Comparison of ENCODE assay signal across 8 cellular contexts in genomic region chr4:186132577-186133277, GRCh38. TPM values are rescaled to one million over a fixed set of nuclear protein-coding genes. Genes with fewer than 3 reads are reported as not detected.
DNase-seq lines count a peak whose midpoint lies in the region; ATAC-seq, FAIRE-seq and TF ChIP-seq lines count a peak whose summit lies in the region.

No MANE protein-coding gene starts in this region.

- no peak overlapping the region for H3K27ac ChIP-seq in HEK293 (ENCODE audit: extremely low read depth, low read depth, low read length)
- H3K27ac ChIP-seq in HepG2 (ENCODE audit: extremely low read length, insufficient read depth, low read length) = no peak overlapping the region

- no peak for TF ChIP-seq RAD21 in HepG2 (CRISPR knock-in tag; IDR thresholded peaks at IDR 0.05)

- FAIRE-seq in D721Med (lab: Jason Lieb, UNC) = no peak
- no peak for FAIRE-seq in HepG2 (lab: Jason Lieb, UNC)

- H3K4me3 ChIP-seq in HEK293 (ENCODE audit: low read depth, low read length) (no peak overlapping the region), HepG2 (replicated peaks in 1 of 3; ENCODE audit: insufficient read depth in 1 of 3, low read depth in 2 of 3, low read length in 3 of 3) (no peak overlapping the region)

- DNase-seq in D721Med (ENCODE audit: insufficient read length, low spot score) = no peak
- no peak for DNase-seq in HepG2 (ENCODE audit: low spot score)
- no peak for DNase-seq in cerebellum (ENCODE audit: low spot score)
- DNase-seq in foreskin melanocyte = no peak
- no peak for DNase-seq in middle frontal gyrus (ENCODE audit: extremely low spot score, low spot score)

- no peak overlapping the region for H2AFZ ChIP-seq in HepG2 (ENCODE audit: low read length)

- H3K4me1 Mint-ChIP-seq in activated T-helper 17 cell treated with anti-CD3 and anti-CD28 coated beads, Interleukin-2, amount 50 U/mL, for 72 hours = no peaks in the 10 kb centered on the region

- in situ Hi-C loops in HepG2 (cut with HindIII; ENCODE audit: extremely low pct_ligation_motif_present, low pct_unique_long_range_greater_than_20kb) = no loop called here

- H4K20me1 ChIP-seq in HepG2 (ENCODE audit: insufficient read depth, low read length) = no peaks in the 10 kb centered on the region

- no peak overlapping the region for H3K27ac Mint-ChIP-seq in activated T-helper 17 cell treated with anti-CD3 and anti-CD28 coated beads, Interleukin-2, amount 50 U/mL, for 72 hours

- no peaks in the 10 kb centered on the region for H3K9me3 ChIP-seq in HEK293 (ENCODE audit: control insufficient read depth, insufficient read depth, low read depth, low read length)
- no peaks in the 10 kb centered on the region for H3K9me3 ChIP-seq in HepG2 (ENCODE audit: low read length)

- peaks cover 10% of the 10 kb centered on the region for H3K27me3 Mint-ChIP-seq in activated T-helper 17 cell treated with anti-CD3 and anti-CD28 coated beads, Interleukin-2, amount 50 U/mL, for 72 hours

- H3K4me1 ChIP-seq in HEK293 (ENCODE audit: control insufficient read depth, insufficient read depth, low read length) = no peaks in the 10 kb centered on the region
- H3K4me1 ChIP-seq in HepG2 (ENCODE audit: insufficient read depth, low read length) = no peaks in the 10 kb centered on the region

- TF ChIP-seq EP300 in HepG2 (IDR thresholded peaks at IDR 0.05; ENCODE audit: low read depth in 2 of 2, low read length in 2 of 2) = no peak
- no peak for TF ChIP-seq EP300 in HepG2 (CRISPR knock-in tag; IDR thresholded peaks at IDR 0.05; ENCODE audit: borderline replicate concordance)

- H3K36me3 Mint-ChIP-seq in activated T-helper 17 cell treated with anti-CD3 and anti-CD28 coated beads, Interleukin-2, amount 50 U/mL, for 72 hours (ENCODE audit: low read depth) = no peaks in the 10 kb centered on the region

- TF ChIP-seq POLR2A in HepG2 (IDR thresholded peaks at IDR 0.05; ENCODE audit: insufficient read depth in 1 of 2, low read depth in 2 of 2, low read length in 2 of 2) = no peak

- H3K9ac ChIP-seq in HepG2 (ENCODE audit: insufficient read depth, low read depth, low read length) = no peak overlapping the region

- CTCF ChIA-PET in HEK293 (lab: Yijun Ruan, JAX) (interaction anchor here (0.6 to 2.1 kb wide), 11 partner anchors 9 to 323 kb away, joined by 3 to 10 read pairs (median 3); partner anchors contain the start of gene TLR3), HepG2 (lab: Yijun Ruan, JAX; ENCODE audit: low intra/inter-chr PET ratio, low total read pairs) (no interaction called here)

- ATAC-seq in activated T-helper 17 cell treated with anti-CD3 and anti-CD28 coated beads, Interleukin-2, amount 50 U/mL, for 72 hours (replicated peaks) = peak; percentile 49
- ATAC-seq in HepG2 (peak; percentile 98), HG02678 (IDR thresholded peaks at IDR 0.05; ENCODE audit: unreplicated experiment) (no peak)

- 6% methylated on average over 4 of the region's 4 CpGs for WGBS in HepG2 (ENCODE audit: low lambda C conversion rate)

- H3K79me2 ChIP-seq in HepG2 (ENCODE audit: insufficient read depth, low read length) = no peaks in the 10 kb centered on the region

- H3K27me3 ChIP-seq in HepG2 (ENCODE audit: control insufficient read depth in 1 of 2, insufficient read depth in 2 of 2, low read length in 2 of 2) = 0 out of 5 replicates have a peak, but pooled peaks cover 0 to 3% of the 10 kb centered on the region in 2 experiments

- POLR2A ChIA-PET in HEK293 (lab: Yijun Ruan, JAX) (no interaction called here), HepG2 (lab: Yijun Ruan, JAX) (no interaction called here)

- H3K9me3 Mint-ChIP-seq in activated T-helper 17 cell treated with anti-CD3 and anti-CD28 coated beads, Interleukin-2, amount 50 U/mL, for 72 hours = no peaks in the 10 kb centered on the region

- no TSS peak for BruUV-seq in HepG2 (replicated peaks; lab: Mats Ljungman, UMichigan)

- H3K4me2 ChIP-seq in HepG2 (ENCODE audit: low read depth, low read length) = no peak overlapping the region

- H3K36me3 ChIP-seq in HEK293 (ENCODE audit: control insufficient read depth in 2 of 2, insufficient read depth in 1 of 2, low read length in 2 of 2) (no peaks in the 10 kb centered on the region), HepG2 (replicated peaks in 1 of 2; ENCODE audit: control insufficient read depth in 1 of 2, insufficient read depth in 2 of 2, low read length in 2 of 2) (no peaks in the 10 kb centered on the region)

- intact Hi-C loops in HepG2 (cut with micrococcal nuclease; ENCODE audit: unreplicated experiment) = loop anchor here (10.0 kb wide), 1 partner anchor 498 kb away; no protein-coding TSS in a partner anchor

- peak; percentile 42 for TF ChIP-seq CTCF in D721Med (IDR thresholded peaks at IDR 0.05; ENCODE audit: insufficient read depth, missing control alignments)
- TF ChIP-seq CTCF in HEK293 (tag by site-specific recombination; IDR thresholded peaks at IDR 0.05) = 0 out of 2 replicates have a peak, but pooled peaks have one; percentile 11
- TF ChIP-seq CTCF in HepG2 (CRISPR knock-in tag; IDR thresholded peaks at IDR 0.05) = peak; percentile 47

- no peak overlapping the region for H3K4me3 Mint-ChIP-seq in activated T-helper 17 cell treated with anti-CD3 and anti-CD28 coated beads, Interleukin-2, amount 50 U/mL, for 72 hours

TF ChIP-seq in HEK293, 187 proteins besides CTCF, POLR2A, EP300 and RAD21 (continues in another document):
- TF ChIP-seq ZNF19 (tag by site-specific recombination; IDR thresholded peaks at IDR 0.05; ENCODE audit: low read depth) = no peak

TF ChIP-seq in HepG2, 621 proteins besides CTCF, POLR2A, EP300 and RAD21:
- TF ChIP-seq TEAD3 (CRISPR knock-in tag; optimal IDR thresholded peaks at IDR 0.05; ENCODE audit: borderline replicate concordance) = peak; percentile 52
- TF ChIP-seq PRMT3 (CRISPR knock-in tag; IDR thresholded peaks at IDR 0.05; ENCODE audit: borderline replicate concordance, low read depth) = no peak
- 0 out of 2 replicates have a peak, but pooled peaks have one; percentile 5 for TF ChIP-seq STAG1 (CRISPR knock-in tag; IDR thresholded peaks at IDR 0.05)

RNA-seq across cellular contexts. Expression of gene FAM149A, which starts 28.2 kb away (rescaled TPM):
- 1 to 10 TPM in 1 of 2 donors, under 1 TPM in 1; 0.28 to 2.4 TPM for total RNA-seq in activated T-helper 17 cell treated with anti-CD3 and anti-CD28 coated beads, Interleukin-2, amount 50 U/mL, for 72 hours
- total RNA-seq in HepG2 (2016; rRNA removed; fragmentation: Illumina TruSeq; extraction: Trizol) (not detected in 2 replicates), cerebellum (13.2 TPM)
- total RNA-seq in HepG2 (2016; cell fraction: cytosol; rRNA removed; fragmentation: Illumina TruSeq; extraction: Trizol; ENCODE audit: low read depth) = not detected in 2 replicates
- total RNA-seq in HepG2 (2016; cell fraction: insoluble cytoplasmic fraction; rRNA removed; fragmentation: Illumina TruSeq; extraction: Trizol) = not detected in 2 replicates
- not detected in 2 replicates for total RNA-seq in HepG2 (2016; cell fraction: membrane; rRNA removed; fragmentation: Illumina TruSeq; extraction: Trizol)
- total RNA-seq in HepG2 (2016; cell fraction: nucleus; rRNA removed; fragmentation: Illumina TruSeq; extraction: Trizol) = not detected in 2 replicates
- polyA plus RNA-seq in HepG2 (2011; rRNA removed) = not detected in 2 replicates
- polyA plus RNA-seq in HepG2 (2011; cell fraction: cytosol; rRNA removed) = 0.07 TPM in 1 of 2 replicates, not detected in the other
- 0.31 TPM in 1 of 2 replicates, not detected in the other for polyA plus RNA-seq in HepG2 (2011; cell fraction: nucleus; rRNA removed)
- polyA plus RNA-seq in HepG2 (2012) = not detected in 2 replicates
- polyA plus RNA-seq in HepG2 (2016; cell fraction: cytosol; fragmentation: Illumina TruSeq; extraction: Trizol; ENCODE audit: low read depth) = not detected in 2 replicates
- polyA plus RNA-seq in HepG2 (2016; cell fraction: insoluble cytoplasmic fraction; fragmentation: Illumina TruSeq; extraction: Trizol; ENCODE audit: low read depth) = not detected in 2 replicates
- not detected in 2 replicates for polyA plus RNA-seq in HepG2 (2016; cell fraction: membrane; fragmentation: Illumina TruSeq; extraction: Trizol; ENCODE audit: low read depth)
- not detected in 2 replicates for polyA plus RNA-seq in HepG2 (2016; cell fraction: nucleus; fragmentation: Illumina TruSeq; extraction: Trizol; ENCODE audit: insufficient read depth, low read depth)
- not detected in 2 replicates for polyA minus RNA-seq in HepG2 (2011; rRNA and poly(A)+ RNA removed; ENCODE audit: low replicate concordance)
- not detected in 2 replicates for polyA minus RNA-seq in HepG2 (2011; cell fraction: cytosol; rRNA and poly(A)+ RNA removed)
- polyA minus RNA-seq in HepG2 (2011; cell fraction: nucleus; rRNA and poly(A)+ RNA removed) = not detected in 2 replicates

RNA-seq across cellular contexts. Expression of gene CYP4V2, which starts 58.6 kb away (rescaled TPM):
- 1 to 10 TPM; 1.9 to 8.2 TPM for total RNA-seq in activated T-helper 17 cell treated with anti-CD3 and anti-CD28 coated beads, Interleukin-2, amount 50 U/mL, for 72 hours
- 2.1 and 7.2 TPM in 2 replicates for total RNA-seq in HepG2 (2016; rRNA removed; fragmentation: Illumina TruSeq; extraction: Trizol)
- total RNA-seq in HepG2 (2016; cell fraction: cytosol; rRNA removed; fragmentation: Illumina TruSeq; extraction: Trizol; ENCODE audit: low read depth) = 1.5 and 2.2 TPM in 2 replicates
- total RNA-seq in HepG2 (2016; cell fraction: insoluble cytoplasmic fraction; rRNA removed; fragmentation: Illumina TruSeq; extraction: Trizol) = 3.0 and 6.9 TPM in 2 replicates
- 2.9 and 3.1 TPM in 2 replicates for total RNA-seq in HepG2 (2016; cell fraction: membrane; rRNA removed; fragmentation: Illumina TruSeq; extraction: Trizol)
- total RNA-seq in HepG2 (2016; cell fraction: nucleus; rRNA removed; fragmentation: Illumina TruSeq; extraction: Trizol) = 14.3 and 14.6 TPM in 2 replicates
- 4.7 and 6.2 TPM in 2 replicates for polyA plus RNA-seq in HepG2 (2011; rRNA removed)
- 2.1 and 3.2 TPM in 2 replicates for polyA plus RNA-seq in HepG2 (2011; cell fraction: cytosol; rRNA removed)
- 16.5 and 24.0 TPM in 2 replicates for polyA plus RNA-seq in HepG2 (2011; cell fraction: nucleus; rRNA removed)
- polyA plus RNA-seq in HepG2 (2012) = 6.6 and 6.7 TPM in 2 replicates
- polyA plus RNA-seq in HepG2 (2016; cell fraction: cytosol; fragmentation: Illumina TruSeq; extraction: Trizol; ENCODE audit: low read depth) = 1.9 and 2.1 TPM in 2 replicates
- polyA plus RNA-seq in HepG2 (2016; cell fraction: insoluble cytoplasmic fraction; fragmentation: Illumina TruSeq; extraction: Trizol; ENCODE audit: low read depth) = 2.6 and 2.9 TPM in 2 replicates
- polyA plus RNA-seq in HepG2 (2016; cell fraction: membrane; fragmentation: Illumina TruSeq; extraction: Trizol; ENCODE audit: low read depth) = 2.3 and 2.6 TPM in 2 replicates
- polyA plus RNA-seq in HepG2 (2016; cell fraction: nucleus; fragmentation: Illumina TruSeq; extraction: Trizol; ENCODE audit: insufficient read depth, low read depth) = 40.3 and 41.1 TPM in 2 replicates
- polyA minus RNA-seq in HepG2 (2011; rRNA and poly(A)+ RNA removed; ENCODE audit: low replicate concordance) = 0.82 and 1.7 TPM in 2 replicates
- 1.6 and 2.0 TPM in 2 replicates for polyA minus RNA-seq in HepG2 (2011; cell fraction: cytosol; rRNA and poly(A)+ RNA removed)
- 9.9 and 14.3 TPM in 2 replicates for polyA minus RNA-seq in HepG2 (2011; cell fraction: nucleus; rRNA and poly(A)+ RNA removed)
- 19.0 TPM for total RNA-seq in cerebellum
